In the genomic region with DNA sequence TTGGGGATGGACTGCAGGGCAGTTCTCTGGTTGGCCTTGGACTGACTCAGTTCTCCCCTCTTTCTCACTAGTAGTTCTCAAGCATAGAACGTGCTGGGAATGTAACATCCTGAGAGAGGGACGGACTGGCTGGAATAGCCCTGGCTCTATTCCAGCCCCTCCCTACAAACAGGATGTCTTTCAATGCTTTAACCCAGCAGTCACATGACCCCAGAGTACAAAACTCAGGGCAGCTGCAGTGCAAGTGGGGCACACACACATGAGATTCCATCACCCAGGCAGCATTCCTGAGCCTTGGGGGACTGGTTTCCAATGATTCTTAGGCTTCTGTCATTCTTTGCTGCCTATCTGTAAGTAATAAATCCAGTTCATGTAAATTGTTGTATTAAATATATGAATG, we compare ENCODE assay signal across 15 cellular contexts. TPM values are rescaled to one million over a fixed set of nuclear protein-coding genes. Genes with fewer than 3 reads are reported as not detected.
DNase-seq lines count a peak whose midpoint lies in the region; ATAC-seq, FAIRE-seq and TF ChIP-seq lines count a peak whose summit lies in the region.
"Had no signal": no experiment of that assay in that cellular context is flagged by ENCODE, and none has a peak within 500 bp of the region (broad histone marks: within the 10 kb centered on the region; RNA-seq: fewer than 3 reads in every experiment).

No MANE protein-coding gene starts in this region.

- H3K18ac ChIP-seq in neuronal stem cell (ENCODE audit: low read length) = peak overlapping the region; percentile 57

- no CpG with 5 or more reads among the region's 2 CpGs for WGBS in neuronal stem cell (ENCODE audit: extremely low coverage in 2 of 2, insufficient read length in 2 of 2, insufficient replicate concordance in 1 of 2), 2 donors

- H3K23ac ChIP-seq in neuronal stem cell (ENCODE audit: low read depth, low read length, poor library complexity) = no peak overlapping the region

- H3K4me3 ChIP-seq in H7 (ENCODE audit: insufficient read depth, low read depth, low read length) = no peak overlapping the region
- H3K4me3 ChIP-seq in SJCRH30 = no peak overlapping the region
- H3K4me3 ChIP-seq in fibroblast of villous mesenchyme (ENCODE audit: low read depth, low read length) = no peak overlapping the region
- H3K4me3 ChIP-seq in neuronal stem cell (ENCODE audit: low read length in 2 of 2) = no peak overlapping the region
- H3K4me3 ChIP-seq: sigmoid colon had no signal

- H3K4me1 ChIP-seq in SJCRH30 (no peaks in the 10 kb centered on the region; the same call in 1 of the 2 replicates), neuronal stem cell (ENCODE audit: control insufficient read depth in 2 of 2, insufficient read depth in 1 of 2, low read depth in 1 of 2, low read length in 2 of 2) (peaks cover 1 to 2% of the 10 kb centered on the region in 2 donors)

- H2BK120ac ChIP-seq in neuronal stem cell (ENCODE audit: low read depth, low read length) = no peak overlapping the region

- H2BK15ac ChIP-seq in neuronal stem cell (ENCODE audit: low read length) = no peak overlapping the region

- H3K36me3 ChIP-seq in H7 (replicated peaks; ENCODE audit: control insufficient read depth, insufficient read depth, low read length) (no peaks in the 10 kb centered on the region), SJCRH30 (no peaks in the 10 kb centered on the region), neuronal stem cell (replicated peaks in 1 of 2; ENCODE audit: control insufficient read depth in 2 of 2, insufficient read depth in 2 of 2, low read length in 2 of 2) (no peaks in the 10 kb centered on the region)
- H3K36me3 ChIP-seq: brain microvascular endothelial cell, sigmoid colon had no signal

- no peak overlapping the region for H2BK5ac ChIP-seq in neuronal stem cell (ENCODE audit: low read length)

- no peak overlapping the region for H3K4ac ChIP-seq in neuronal stem cell (ENCODE audit: low read length)

- H4K8ac ChIP-seq in neuronal stem cell (ENCODE audit: low read depth, low read length) = no peak overlapping the region

- peak overlapping the region; percentile 10 for H2AFZ ChIP-seq in neuronal stem cell (ENCODE audit: low read length)

- no peak overlapping the region for H3K27ac ChIP-seq in SJCRH30
- H3K27ac ChIP-seq in neuronal stem cell (replicated peaks; ENCODE audit: low read length) = no peak overlapping the region
- H3K27ac ChIP-seq: brain microvascular endothelial cell, KMS-11, sigmoid colon had no signal

- no peaks in the 10 kb centered on the region for H3K9me3 ChIP-seq in SJCRH30 (replicated peaks)
- H3K9me3 ChIP-seq in neuronal stem cell (replicated peaks in 1 of 2; ENCODE audit: control insufficient read depth in 2 of 2, insufficient read depth in 1 of 2, low read depth in 1 of 2, low read length in 2 of 2) = peaks cover 0 to 3% of the 10 kb centered on the region in 2 donors
- H3K9me3 ChIP-seq: sigmoid colon had no signal

- H4K91ac ChIP-seq in neuronal stem cell (ENCODE audit: low read depth, low read length, poor library complexity) = no peak overlapping the region

- DNase-seq in H7 = peak; percentile 28
- DNase-seq in SJCRH30 = peak; percentile 72 to 74
- peak; percentile 18 for DNase-seq in fibroblast of villous mesenchyme (ENCODE audit: low read depth)
- no peak for DNase-seq in neuronal stem cell (ENCODE audit: low spot score)
- no peak for DNase-seq in frontal cortex (ENCODE audit: low spot score in 2 of 2)
- DNase-seq in mucosa of gallbladder (ENCODE audit: low spot score) = no peak
- DNase-seq: activated CD4-positive, alpha-beta T cell treated with anti-CD3 and anti-CD28 coated beads, Interleukin-2, amount 50 U/mL, for 1 hour; brain microvascular endothelial cell; erythroblast; NCI-H1930; OCI-M1; sigmoid colon had no signal

- no peaks in the 10 kb centered on the region for H3K79me1 ChIP-seq in neuronal stem cell (ENCODE audit: low read depth, low read length)

- H3K4me2 ChIP-seq in neuronal stem cell (ENCODE audit: insufficient read depth, low read length, poor library complexity, severe bottlenecking) = no peak overlapping the region
- H3K4me2 ChIP-seq: KMS-11 had no signal

- peaks cover 12% of the 10 kb centered on the region for H3K27me3 ChIP-seq in H7 (ENCODE audit: control insufficient read depth, insufficient read depth, low read length)
- H3K27me3 ChIP-seq in SJCRH30 = no peaks in the 10 kb centered on the region
- peaks cover 0 to 12% (median 11%) of the 10 kb centered on the region in 3 experiments for H3K27me3 ChIP-seq in neuronal stem cell (ENCODE audit: control insufficient read depth in 3 of 3, insufficient read depth in 3 of 3, low read depth in 1 of 3, low read length in 3 of 3)
- H3K27me3 ChIP-seq: brain microvascular endothelial cell, sigmoid colon had no signal

- ATAC-seq in GM19397 (IDR thresholded peaks at IDR 0.05; ENCODE audit: unreplicated experiment) = no peak

- H2AK5ac ChIP-seq in neuronal stem cell (ENCODE audit: low read depth, low read length) = no peak overlapping the region

- no peak overlapping the region for H3K9ac ChIP-seq in neuronal stem cell (ENCODE audit: low read depth, low read length, poor library complexity)
- H3K9ac ChIP-seq: KMS-11 had no signal

- no peak for FAIRE-seq in frontal cortex (lab: Jason Lieb, UNC)

- H2BK12ac ChIP-seq in neuronal stem cell (ENCODE audit: low read length) = no peak overlapping the region

- H3K14ac ChIP-seq in neuronal stem cell (ENCODE audit: low read length) = no peak overlapping the region

- TF ChIP-seq CTCF in fibroblast of villous mesenchyme (IDR thresholded peaks at IDR 0.05; ENCODE audit: insufficient read depth, low read depth, low read length) = no peak

RNA-seq across cellular contexts. Expression of a gene that starts 1.6 kb away (rescaled TPM):
- total RNA-seq in H7 (2014; rRNA removed; shearing (Covaris generic)) = not detected in 2 replicates
- total RNA-seq in SJCRH30 (2014; rRNA removed; shearing (Covaris generic)) = not detected in 2 replicates
- total RNA-seq in fibroblast of villous mesenchyme (under 0.01 TPM in 1 of 2 replicates, not detected in the other), frontal cortex (not detected), mucosa of gallbladder (not detected)
- not detected for polyA plus RNA-seq in neuronal stem cell (2013, experiment 1 of 2)
- not detected for polyA plus RNA-seq in neuronal stem cell (2013, experiment 2 of 2)
- total RNA-seq: activated T-helper 2 cell treated with anti-CD3 and anti-CD28 coated beads, Interferon-gamma antibody, Interleukin-2, Interleukin-4, amounts not matched to agents 10 μg/mL and 5 μg/mL and 100 μg/mL, durations not matched to agents 14 hours and 24 hours and 36 hours; sigmoid colon had no signal
- polyA plus RNA-seq: sigmoid colon had no signal

RNA-seq across cellular contexts. Expression of a gene that starts 19.0 kb away (rescaled TPM):
- total RNA-seq in H7 (2014; rRNA removed; shearing (Covaris generic)) = 0.70 and 0.80 TPM in 2 replicates
- total RNA-seq in SJCRH30 (2014; rRNA removed; shearing (Covaris generic)) = 0.08 TPM in 1 of 2 replicates, not detected in the other
- total RNA-seq in fibroblast of villous mesenchyme = 0.64 and 1.7 TPM in 2 replicates
- polyA plus RNA-seq in neuronal stem cell (2013, experiment 1 of 2) = 0.20 TPM
- polyA plus RNA-seq in neuronal stem cell (2013, experiment 2 of 2) = 0.10 TPM
- 1.2 TPM for total RNA-seq in frontal cortex
- total RNA-seq in mucosa of gallbladder = 2.6 TPM

RNA-seq across cellular contexts. Expression of a gene that starts 34.1 kb away (rescaled TPM):
- total RNA-seq in H7 (2014; rRNA removed; shearing (Covaris generic)) = 4.2 and 4.9 TPM in 2 replicates
- 10.3 and 14.7 TPM in 2 replicates for total RNA-seq in SJCRH30 (2014; rRNA removed; shearing (Covaris generic))
- total RNA-seq in fibroblast of villous mesenchyme (9.0 and 9.9 TPM in 2 replicates), frontal cortex (33.4 TPM), mucosa of gallbladder (14.3 TPM)
- polyA plus RNA-seq in neuronal stem cell (2013, experiment 1 of 2) = 15.2 TPM
- polyA plus RNA-seq in neuronal stem cell (2013, experiment 2 of 2) = 13.6 TPM

RNA-seq across cellular contexts. Expression of a gene that starts 41.7 kb away (rescaled TPM):
- 5.2 and 7.7 TPM in 2 replicates for total RNA-seq in H7 (2014; rRNA removed; shearing (Covaris generic))
- 16.7 and 16.9 TPM in 2 replicates for total RNA-seq in SJCRH30 (2014; rRNA removed; shearing (Covaris generic))
- total RNA-seq in fibroblast of villous mesenchyme = 26.8 and 48.0 TPM in 2 replicates
- 3.8 TPM for polyA plus RNA-seq in neuronal stem cell (2013, experiment 1 of 2)
- 3.8 TPM for polyA plus RNA-seq in neuronal stem cell (2013, experiment 2 of 2)
- total RNA-seq in frontal cortex = 28.5 TPM
- 41.4 TPM for total RNA-seq in mucosa of gallbladder

RNA-seq across cellular contexts. Expression of a gene that starts 51.9 kb away (rescaled TPM):
- total RNA-seq in H7 (2014; rRNA removed; shearing (Covaris generic)) = 0.07 TPM in 1 of 2 replicates, not detected in the other
- total RNA-seq in SJCRH30 (2014; rRNA removed; shearing (Covaris generic)) = not detected in 2 replicates
- total RNA-seq in fibroblast of villous mesenchyme = under 0.01 TPM in 1 of 2 replicates, not detected in the other
- polyA plus RNA-seq in neuronal stem cell (2013, experiment 1 of 2) = 0.14 TPM
- polyA plus RNA-seq in neuronal stem cell (2013, experiment 2 of 2) = 0.19 TPM
- total RNA-seq in frontal cortex = 0.82 TPM
- 0.66 TPM for total RNA-seq in mucosa of gallbladder
- total RNA-seq: activated T-helper 2 cell treated with anti-CD3 and anti-CD28 coated beads, Interferon-gamma antibody, Interleukin-2, Interleukin-4, amounts not matched to agents 10 μg/mL and 5 μg/mL and 100 μg/mL, durations not matched to agents 14 hours and 24 hours and 36 hours had no signal

Comparison
In these comparisons a context has a peak if more than half of its experiments do, and no peak if none do; other contexts are left out.
1. DNase-seq: peak in H7 (single experiment), SJCRH30 (2 of 2) and fibroblast of villous mesenchyme (single experiment); none in neuronal stem cell (single experiment), frontal cortex (0 of 2) and mucosa of gallbladder (single experiment).